In the genomic region with DNA sequence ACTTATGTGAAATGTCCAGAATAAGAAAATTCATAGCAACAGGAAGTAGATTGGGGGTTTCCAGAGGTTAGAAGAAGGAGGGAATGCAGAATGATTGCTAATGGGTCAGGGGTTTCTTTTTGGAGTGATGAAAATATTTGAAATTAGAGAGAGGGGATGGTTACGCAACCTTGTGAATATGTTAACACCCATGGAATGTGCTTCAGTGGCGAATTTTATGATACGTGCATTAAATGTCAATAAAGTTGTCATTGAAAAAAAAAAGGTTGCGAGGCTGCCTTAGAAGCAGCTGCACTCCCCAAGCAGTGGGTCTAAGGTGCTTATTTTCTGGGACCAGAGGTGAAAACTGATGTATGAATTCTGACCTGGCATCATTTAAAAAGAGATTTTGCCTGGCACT, we compare ENCODE assay signal across 24 cellular contexts.
"Had no signal": no experiment of that assay in that cellular context is flagged by ENCODE, and none has a peak within 500 bp of the region (broad histone marks: within the 10 kb centered on the region; RNA-seq: fewer than 3 reads in every experiment).

No MANE protein-coding gene starts in this region.

- DNase-seq: activated CD4-positive, alpha-beta T cell treated with anti-CD3 and anti-CD28 coated beads, Interleukin-2, amount 10 ng/mL, durations not matched to agents 7 days and 5 days; activated CD8-positive, alpha-beta memory T cell treated with anti-CD3 and anti-CD28 coated beads, Interleukin-2, amount 10 ng/mL, durations not matched to agents 7 days and 5 days; activated CD8-positive, alpha-beta T cell treated with anti-CD3 and anti-CD28 coated beads for 36 hours; activated effector memory CD4-positive, alpha-beta T cell treated with anti-CD3 and anti-CD28 coated beads, Interleukin-2, amount 50 U/mL, for 16 hours; activated naive CD4-positive, alpha-beta T cell treated with anti-CD3 and anti-CD28 coated beads, Interleukin-2, amount 10 ng/mL, durations not matched to agents 7 days and 5 days; activated T-cell treated with anti-CD3 and anti-CD28 coated beads for 4 hours; anterior cingulate cortex; body of pancreas; effector CD4-positive, alpha-beta T cell; foreskin fibroblast; heart right ventricle; left ventricle myocardium inferior; naive thymus-derived CD4-positive, alpha-beta T cell; stimulated activated CD4-positive, alpha-beta T cell treated with anti-CD3 and anti-CD28 coated beads, Interleukin-1b, Interleukin-23, amount 100 ng/mL, for 48 hours; substantia nigra; thyroid gland had no signal

- H3K4me1 ChIP-seq: body of pancreas, left ventricle myocardium inferior, thyroid gland had no signal

- H3K27ac ChIP-seq: body of pancreas, cardiac muscle cell, heart right ventricle, left ventricle myocardium inferior, skin epidermis, thyroid gland, VCaP had no signal

- H3K9me3 Mint-ChIP-seq: activated CD8-positive, alpha-beta T cell treated with anti-CD3 and anti-CD28 coated beads for 36 hours; stimulated activated naive CD8-positive, alpha-beta T cell treated with anti-CD3 and anti-CD28 coated beads, Interleukin-15, Interleukin-2, amounts not matched to agents 100 ng/mL and 50 ng/mL, for 24 hours; T-helper 2 cell treated with Interferon-gamma antibody and Interleukin-4, amounts not matched to agents 5 μg/mL and 100 μg/mL, for 36 hours had no signal

- H3K27me3 ChIP-seq: body of pancreas, cardiac muscle cell, thyroid gland had no signal

- FAIRE-seq: endometrium had no signal

- H3K36me3 Mint-ChIP-seq: activated CD8-positive, alpha-beta memory T cell treated with anti-CD3 and anti-CD28 coated beads, Interleukin-2, amount 10 ng/mL, durations not matched to agents 7 days and 5 days; activated naive CD4-positive, alpha-beta T cell treated with anti-CD3 and anti-CD28 coated beads, Interleukin-2, amount 10 ng/mL, durations not matched to agents 7 days and 5 days had no signal

- H3K4me3 ChIP-seq: body of pancreas, cardiac muscle cell, heart right ventricle, left ventricle myocardium inferior, skin epidermis, thyroid gland had no signal

- H3K27ac Mint-ChIP-seq: activated CD4-positive, alpha-beta T cell treated with anti-CD3 and anti-CD28 coated beads, Interleukin-2, amount 10 ng/mL, durations not matched to agents 7 days and 5 days; activated CD8-positive, alpha-beta memory T cell treated with anti-CD3 and anti-CD28 coated beads, Interleukin-2, amount 10 ng/mL, durations not matched to agents 7 days and 5 days; activated CD8-positive, alpha-beta T cell treated with anti-CD3 and anti-CD28 coated beads for 36 hours; activated naive CD4-positive, alpha-beta T cell treated with anti-CD3 and anti-CD28 coated beads, Interleukin-2, amount 10 ng/mL, durations not matched to agents 7 days and 5 days; progenitor cell of endocrine pancreas; stimulated activated naive CD8-positive, alpha-beta T cell treated with anti-CD3 and anti-CD28 coated beads, Interleukin-15, Interleukin-2, amounts not matched to agents 100 ng/mL and 50 ng/mL, for 24 hours; T-helper 2 cell treated with Interferon-gamma antibody and Interleukin-4, amounts not matched to agents 5 μg/mL and 100 μg/mL, for 36 hours had no signal

- H3K4me3 Mint-ChIP-seq: activated CD4-positive, alpha-beta T cell treated with anti-CD3 and anti-CD28 coated beads, Interleukin-2, amount 10 ng/mL, durations not matched to agents 7 days and 5 days; activated CD8-positive, alpha-beta memory T cell treated with anti-CD3 and anti-CD28 coated beads, Interleukin-2, amount 10 ng/mL, durations not matched to agents 7 days and 5 days; activated CD8-positive, alpha-beta T cell treated with anti-CD3 and anti-CD28 coated beads for 36 hours; activated naive CD4-positive, alpha-beta T cell treated with anti-CD3 and anti-CD28 coated beads, Interleukin-2, amount 10 ng/mL, durations not matched to agents 7 days and 5 days; stimulated activated naive CD8-positive, alpha-beta T cell treated with anti-CD3 and anti-CD28 coated beads, Interleukin-15, Interleukin-2, amounts not matched to agents 100 ng/mL and 50 ng/mL, for 24 hours; T-helper 2 cell treated with Interferon-gamma antibody and Interleukin-4, amounts not matched to agents 5 μg/mL and 100 μg/mL, for 36 hours had no signal

- ATAC-seq: activated CD4-positive, CD25-positive, alpha-beta regulatory T cell treated with anti-CD3 and anti-CD28 coated beads, Interleukin-2, amount 50 U/mL, for 24 hours; activated CD8-positive, alpha-beta memory T cell treated with anti-CD3 and anti-CD28 coated beads, Interleukin-2, amount 10 ng/mL, durations not matched to agents 7 days and 5 days; activated CD8-positive, alpha-beta T cell treated with anti-CD3 and anti-CD28 coated beads for 36 hours; body of pancreas; heart right ventricle; naive thymus-derived CD4-positive, alpha-beta T cell had no signal

- H3K9me3 ChIP-seq: body of pancreas, heart right ventricle, thyroid gland had no signal

- H3K36me3 ChIP-seq: cardiac muscle cell, heart right ventricle, left ventricle myocardium inferior, thyroid gland had no signal

- H3K27me3 Mint-ChIP-seq: activated CD8-positive, alpha-beta T cell treated with anti-CD3 and anti-CD28 coated beads for 36 hours had no signal
